In the genomic region with DNA sequence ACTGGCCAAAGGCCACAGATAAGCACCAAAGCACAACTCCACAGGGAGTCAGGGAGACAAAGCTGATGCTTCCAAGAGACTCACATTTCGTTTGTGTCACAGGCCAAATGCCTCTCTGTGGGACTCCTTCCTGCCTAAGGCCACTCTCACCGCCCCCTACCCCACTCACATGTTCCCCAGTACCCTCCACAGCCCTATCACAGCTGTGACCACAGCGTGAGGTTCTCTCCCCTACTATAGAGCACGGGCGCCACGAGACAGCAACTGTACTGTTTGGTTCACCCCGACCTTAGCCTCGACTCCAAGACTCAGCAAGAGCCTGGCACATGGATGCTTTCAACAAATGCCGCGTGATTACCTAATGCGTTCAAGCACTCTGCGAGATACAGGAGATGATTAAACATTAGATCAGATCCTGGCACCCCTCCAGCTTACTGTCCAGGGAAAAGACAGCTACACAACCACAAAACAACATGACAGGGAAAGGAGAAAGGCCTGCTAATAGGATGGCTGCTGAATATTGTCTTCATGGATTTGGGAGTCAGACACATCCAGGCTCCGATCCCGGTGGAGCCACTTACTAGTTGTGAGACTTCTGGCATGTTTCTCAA, we compare ENCODE assay signal across 1 cellular context.
TF ChIP-seq lines count a peak whose summit lies in the region.

No MANE protein-coding gene starts in this region.

TF ChIP-seq in HEK293, 187 proteins besides CTCF, POLR2A, EP300 and RAD21 (continued from another document and continues in another):
- TF ChIP-seq, protein P1, sequence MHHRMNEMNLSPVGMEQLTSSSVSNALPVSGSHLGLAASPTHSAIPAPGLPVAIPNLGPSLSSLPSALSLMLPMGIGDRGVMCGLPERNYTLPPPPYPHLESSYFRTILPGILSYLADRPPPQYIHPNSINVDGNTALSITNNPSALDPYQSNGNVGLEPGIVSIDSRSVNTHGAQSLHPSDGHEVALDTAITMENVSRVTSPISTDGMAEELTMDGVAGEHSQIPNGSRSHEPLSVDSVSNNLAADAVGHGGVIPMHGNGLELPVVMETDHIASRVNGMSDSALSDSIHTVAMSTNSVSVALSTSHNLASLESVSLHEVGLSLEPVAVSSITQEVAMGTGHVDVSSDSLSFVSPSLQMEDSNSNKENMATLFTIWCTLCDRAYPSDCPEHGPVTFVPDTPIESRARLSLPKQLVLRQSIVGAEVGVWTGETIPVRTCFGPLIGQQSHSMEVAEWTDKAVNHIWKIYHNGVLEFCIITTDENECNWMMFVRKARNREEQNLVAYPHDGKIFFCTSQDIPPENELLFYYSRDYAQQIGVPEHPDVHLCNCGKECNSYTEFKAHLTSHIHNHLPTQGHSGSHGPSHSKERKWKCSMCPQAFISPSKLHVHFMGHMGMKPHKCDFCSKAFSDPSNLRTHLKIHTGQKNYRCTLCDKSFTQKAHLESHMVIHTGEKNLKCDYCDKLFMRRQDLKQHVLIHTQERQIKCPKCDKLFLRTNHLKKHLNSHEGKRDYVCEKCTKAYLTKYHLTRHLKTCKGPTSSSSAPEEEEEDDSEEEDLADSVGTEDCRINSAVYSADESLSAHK (tag by site-specific recombination; IDR thresholded peaks at IDR 0.05), result no peak
- no peak for TF ChIP-seq ZNF138 (tag by site-specific recombination; IDR thresholded peaks at IDR 0.05; ENCODE audit: borderline replicate concordance)
- TF ChIP-seq ZNF221 (tag by site-specific recombination; IDR thresholded peaks at IDR 0.05; ENCODE audit: borderline replicate concordance), result no peak
- TF ChIP-seq ZNF560 (tag by site-specific recombination; IDR thresholded peaks at IDR 0.05; ENCODE audit: borderline replicate concordance), result no peak
- no peak for TF ChIP-seq ZNF433 (tag by site-specific recombination; IDR thresholded peaks at IDR 0.05; ENCODE audit: low read depth)
- no peak for TF ChIP-seq ZNF768 (tag by site-specific recombination; IDR thresholded peaks at IDR 0.05)
- TF ChIP-seq ZNF19 (tag by site-specific recombination; IDR thresholded peaks at IDR 0.05; ENCODE audit: low read depth), result no peak
- peak; percentile 84 for TF ChIP-seq SP7 (tag by site-specific recombination; IDR thresholded peaks at IDR 0.05)
- peak; percentile 62; the same call in 1 of the 2 replicates for TF ChIP-seq ZNF24 (tag by site-specific recombination; IDR thresholded peaks at IDR 0.05)
- peak; percentile 69; the same call in 1 of the 2 replicates for TF ChIP-seq ZNF501 (tag by site-specific recombination; IDR thresholded peaks at IDR 0.05)
- no peak for TF ChIP-seq ZNF280C (tag by site-specific recombination; IDR thresholded peaks at IDR 0.05)
- TF ChIP-seq ZNF555 (tag by site-specific recombination; conservative IDR thresholded peaks at IDR 0.05), result no peak
- no peak for TF ChIP-seq KLF16 (tag by site-specific recombination; IDR thresholded peaks at IDR 0.05)
- TF ChIP-seq ZNF426 (tag by site-specific recombination; IDR thresholded peaks at IDR 0.05), result no peak
- no peak for TF ChIP-seq ZNF473 (tag by site-specific recombination; IDR thresholded peaks at IDR 0.05)
- no peak for TF ChIP-seq INSM2 (tag by site-specific recombination; IDR thresholded peaks at IDR 0.05)
- no peak for TF ChIP-seq ZNF202 (tag by site-specific recombination; IDR thresholded peaks at IDR 0.05; ENCODE audit: borderline replicate concordance)
- TF ChIP-seq ZNF670 (tag by site-specific recombination; IDR thresholded peaks at IDR 0.05; ENCODE audit: low read depth), result no peak
- no peak for TF ChIP-seq ZNF404 (tag by site-specific recombination; IDR thresholded peaks at IDR 0.05)
- TF ChIP-seq, protein P2, sequence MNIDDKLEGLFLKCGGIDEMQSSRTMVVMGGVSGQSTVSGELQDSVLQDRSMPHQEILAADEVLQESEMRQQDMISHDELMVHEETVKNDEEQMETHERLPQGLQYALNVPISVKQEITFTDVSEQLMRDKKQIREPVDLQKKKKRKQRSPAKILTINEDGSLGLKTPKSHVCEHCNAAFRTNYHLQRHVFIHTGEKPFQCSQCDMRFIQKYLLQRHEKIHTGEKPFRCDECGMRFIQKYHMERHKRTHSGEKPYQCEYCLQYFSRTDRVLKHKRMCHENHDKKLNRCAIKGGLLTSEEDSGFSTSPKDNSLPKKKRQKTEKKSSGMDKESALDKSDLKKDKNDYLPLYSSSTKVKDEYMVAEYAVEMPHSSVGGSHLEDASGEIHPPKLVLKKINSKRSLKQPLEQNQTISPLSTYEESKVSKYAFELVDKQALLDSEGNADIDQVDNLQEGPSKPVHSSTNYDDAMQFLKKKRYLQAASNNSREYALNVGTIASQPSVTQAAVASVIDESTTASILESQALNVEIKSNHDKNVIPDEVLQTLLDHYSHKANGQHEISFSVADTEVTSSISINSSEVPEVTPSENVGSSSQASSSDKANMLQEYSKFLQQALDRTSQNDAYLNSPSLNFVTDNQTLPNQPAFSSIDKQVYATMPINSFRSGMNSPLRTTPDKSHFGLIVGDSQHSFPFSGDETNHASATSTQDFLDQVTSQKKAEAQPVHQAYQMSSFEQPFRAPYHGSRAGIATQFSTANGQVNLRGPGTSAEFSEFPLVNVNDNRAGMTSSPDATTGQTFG (tag by site-specific recombination; IDR thresholded peaks at IDR 0.05; ENCODE audit: borderline replicate concordance), result no peak
- TF ChIP-seq, protein P3, sequence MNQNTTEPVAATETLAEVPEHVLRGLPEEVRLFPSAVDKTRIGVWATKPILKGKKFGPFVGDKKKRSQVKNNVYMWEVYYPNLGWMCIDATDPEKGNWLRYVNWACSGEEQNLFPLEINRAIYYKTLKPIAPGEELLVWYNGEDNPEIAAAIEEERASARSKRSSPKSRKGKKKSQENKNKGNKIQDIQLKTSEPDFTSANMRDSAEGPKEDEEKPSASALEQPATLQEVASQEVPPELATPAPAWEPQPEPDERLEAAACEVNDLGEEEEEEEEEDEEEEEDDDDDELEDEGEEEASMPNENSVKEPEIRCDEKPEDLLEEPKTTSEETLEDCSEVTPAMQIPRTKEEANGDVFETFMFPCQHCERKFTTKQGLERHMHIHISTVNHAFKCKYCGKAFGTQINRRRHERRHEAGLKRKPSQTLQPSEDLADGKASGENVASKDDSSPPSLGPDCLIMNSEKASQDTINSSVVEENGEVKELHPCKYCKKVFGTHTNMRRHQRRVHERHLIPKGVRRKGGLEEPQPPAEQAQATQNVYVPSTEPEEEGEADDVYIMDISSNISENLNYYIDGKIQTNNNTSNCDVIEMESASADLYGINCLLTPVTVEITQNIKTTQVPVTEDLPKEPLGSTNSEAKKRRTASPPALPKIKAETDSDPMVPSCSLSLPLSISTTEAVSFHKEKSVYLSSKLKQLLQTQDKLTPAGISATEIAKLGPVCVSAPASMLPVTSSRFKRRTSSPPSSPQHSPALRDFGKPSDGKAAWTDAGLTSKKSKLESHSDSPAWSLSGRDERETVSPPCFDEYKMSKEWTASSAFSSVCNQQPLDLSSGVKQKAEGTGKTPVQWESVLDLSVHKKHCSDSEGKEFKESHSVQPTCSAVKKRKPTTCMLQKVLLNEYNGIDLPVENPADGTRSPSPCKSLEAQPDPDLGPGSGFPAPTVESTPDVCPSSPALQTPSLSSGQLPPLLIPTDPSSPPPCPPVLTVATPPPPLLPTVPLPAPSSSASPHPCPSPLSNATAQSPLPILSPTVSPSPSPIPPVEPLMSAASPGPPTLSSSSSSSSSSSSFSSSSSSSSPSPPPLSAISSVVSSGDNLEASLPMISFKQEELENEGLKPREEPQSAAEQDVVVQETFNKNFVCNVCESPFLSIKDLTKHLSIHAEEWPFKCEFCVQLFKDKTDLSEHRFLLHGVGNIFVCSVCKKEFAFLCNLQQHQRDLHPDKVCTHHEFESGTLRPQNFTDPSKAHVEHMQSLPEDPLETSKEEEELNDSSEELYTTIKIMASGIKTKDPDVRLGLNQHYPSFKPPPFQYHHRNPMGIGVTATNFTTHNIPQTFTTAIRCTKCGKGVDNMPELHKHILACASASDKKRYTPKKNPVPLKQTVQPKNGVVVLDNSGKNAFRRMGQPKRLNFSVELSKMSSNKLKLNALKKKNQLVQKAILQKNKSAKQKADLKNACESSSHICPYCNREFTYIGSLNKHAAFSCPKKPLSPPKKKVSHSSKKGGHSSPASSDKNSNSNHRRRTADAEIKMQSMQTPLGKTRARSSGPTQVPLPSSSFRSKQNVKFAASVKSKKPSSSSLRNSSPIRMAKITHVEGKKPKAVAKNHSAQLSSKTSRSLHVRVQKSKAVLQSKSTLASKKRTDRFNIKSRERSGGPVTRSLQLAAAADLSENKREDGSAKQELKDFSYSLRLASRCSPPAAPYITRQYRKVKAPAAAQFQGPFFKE (tag by site-specific recombination; IDR thresholded peaks at IDR 0.05; ENCODE audit: borderline replicate concordance), result no peak
- peak; percentile 26; the same call in 1 of the 2 replicates for TF ChIP-seq ZNF843 (tag by site-specific recombination; IDR thresholded peaks at IDR 0.05)
- TF ChIP-seq ZBTB6 (tag by site-specific recombination; IDR thresholded peaks at IDR 0.05), result no peak
- no peak for TF ChIP-seq KLF8 (tag by site-specific recombination; IDR thresholded peaks at IDR 0.05)
- 0 out of 2 replicates have a peak, but pooled peaks have one; percentile 91 for TF ChIP-seq TRIM28 (IDR thresholded peaks at IDR 0.05; ENCODE audit: borderline replicate concordance, low read length)
- no peak for TF ChIP-seq ZNF223 (tag by site-specific recombination; IDR thresholded peaks at IDR 0.05)
- TF ChIP-seq MZF1 (tag by site-specific recombination; IDR thresholded peaks at IDR 0.05; ENCODE audit: borderline replicate concordance), result no peak
- TF ChIP-seq, protein P4, sequence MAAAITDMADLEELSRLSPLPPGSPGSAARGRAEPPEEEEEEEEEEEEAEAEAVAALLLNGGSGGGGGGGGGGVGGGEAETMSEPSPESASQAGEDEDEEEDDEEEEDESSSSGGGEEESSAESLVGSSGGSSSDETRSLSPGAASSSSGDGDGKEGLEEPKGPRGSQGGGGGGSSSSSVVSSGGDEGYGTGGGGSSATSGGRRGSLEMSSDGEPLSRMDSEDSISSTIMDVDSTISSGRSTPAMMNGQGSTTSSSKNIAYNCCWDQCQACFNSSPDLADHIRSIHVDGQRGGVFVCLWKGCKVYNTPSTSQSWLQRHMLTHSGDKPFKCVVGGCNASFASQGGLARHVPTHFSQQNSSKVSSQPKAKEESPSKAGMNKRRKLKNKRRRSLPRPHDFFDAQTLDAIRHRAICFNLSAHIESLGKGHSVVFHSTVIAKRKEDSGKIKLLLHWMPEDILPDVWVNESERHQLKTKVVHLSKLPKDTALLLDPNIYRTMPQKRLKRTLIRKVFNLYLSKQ (tag by site-specific recombination; IDR thresholded peaks at IDR 0.05; ENCODE audit: borderline replicate concordance), result no peak
- TF ChIP-seq ZNF354C (tag by site-specific recombination; IDR thresholded peaks at IDR 0.05; ENCODE audit: borderline replicate concordance, low read depth), result no peak
- no peak; the same call in 1 of the 2 replicates for TF ChIP-seq GLIS2 (tag by site-specific recombination; IDR thresholded peaks at IDR 0.05)
- TF ChIP-seq ZNF266 (tag by site-specific recombination; IDR thresholded peaks at IDR 0.05; ENCODE audit: low read depth), result no peak
- TF ChIP-seq KLF7 (tag by site-specific recombination; IDR thresholded peaks at IDR 0.05; ENCODE audit: borderline replicate concordance), result no peak
- TF ChIP-seq, protein P5, sequence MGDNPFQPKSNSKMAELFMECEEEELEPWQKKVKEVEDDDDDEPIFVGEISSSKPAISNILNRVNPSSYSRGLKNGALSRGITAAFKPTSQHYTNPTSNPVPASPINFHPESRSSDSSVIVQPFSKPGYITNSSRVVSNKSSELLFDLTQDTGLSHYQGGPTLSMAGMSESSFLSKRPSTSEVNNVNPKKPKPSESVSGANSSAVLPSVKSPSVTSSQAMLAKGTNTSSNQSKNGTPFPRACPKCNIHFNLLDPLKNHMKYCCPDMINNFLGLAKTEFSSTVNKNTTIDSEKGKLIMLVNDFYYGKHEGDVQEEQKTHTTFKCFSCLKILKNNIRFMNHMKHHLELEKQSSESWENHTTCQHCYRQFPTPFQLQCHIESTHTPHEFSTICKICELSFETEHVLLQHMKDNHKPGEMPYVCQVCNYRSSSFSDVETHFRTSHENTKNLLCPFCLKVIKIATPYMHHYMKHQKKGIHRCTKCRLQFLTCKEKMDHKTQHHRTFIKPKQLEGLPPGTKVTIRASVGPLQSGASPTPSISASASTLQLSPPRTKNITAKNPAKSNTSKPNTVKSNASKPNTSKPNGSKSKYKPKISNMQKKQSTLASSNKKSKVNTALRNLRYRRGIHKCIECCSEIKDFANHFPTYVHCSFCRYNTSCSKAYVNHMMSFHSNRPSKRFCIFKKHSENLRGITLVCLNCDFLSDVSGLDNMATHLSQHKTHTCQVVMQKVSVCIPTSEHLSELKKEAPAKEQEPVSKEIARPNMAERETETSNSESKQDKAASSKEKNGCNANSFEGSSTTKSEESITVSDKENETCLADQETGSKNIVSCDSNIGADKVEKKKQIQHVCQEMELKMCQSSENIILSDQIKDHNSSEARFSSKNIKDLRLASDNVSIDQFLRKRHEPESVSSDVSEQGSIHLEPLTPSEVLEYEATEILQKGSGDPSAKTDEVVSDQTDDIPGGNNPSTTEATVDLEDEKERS (tag by site-specific recombination; IDR thresholded peaks at IDR 0.05), result no peak
- no peak for TF ChIP-seq KLF9 (tag by site-specific recombination; IDR thresholded peaks at IDR 0.05; ENCODE audit: low read depth)
